In the genomic region with DNA sequence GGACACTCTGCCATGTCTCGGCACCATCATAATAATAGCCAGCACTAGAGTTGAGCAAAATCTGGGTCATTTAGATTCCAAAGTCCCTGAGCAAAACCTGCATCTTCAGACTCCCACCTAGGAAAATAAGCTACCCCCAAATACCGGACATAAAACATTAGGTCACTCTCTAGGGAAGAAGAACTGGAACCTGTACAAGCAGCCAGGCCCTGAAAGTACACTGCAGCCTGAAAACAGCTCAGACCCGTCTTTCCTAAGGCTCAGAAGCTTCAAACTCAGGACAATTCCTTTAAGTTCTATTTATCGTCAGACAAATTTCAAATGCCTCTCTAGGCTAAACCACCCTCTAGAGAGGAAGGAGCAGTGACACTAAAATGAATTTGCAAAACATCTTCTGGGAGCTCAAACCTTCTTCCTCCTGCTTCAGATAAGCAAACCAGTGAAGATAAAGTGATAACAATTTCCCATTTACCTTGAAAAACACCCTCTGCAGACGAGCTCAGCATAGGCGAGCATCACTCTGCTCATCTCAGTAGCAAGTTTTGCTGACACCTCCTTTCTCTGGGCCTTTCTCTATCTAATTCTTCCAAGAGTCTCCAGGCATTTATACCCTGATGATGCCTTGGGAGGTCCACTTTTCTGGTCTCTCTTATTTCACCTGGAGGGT, we compare ENCODE assay signal across 9 cellular contexts. TPM values are rescaled to one million over a fixed set of nuclear protein-coding genes. Genes with fewer than 3 reads are reported as not detected.
DNase-seq lines count a peak whose midpoint lies in the region; ATAC-seq and TF ChIP-seq lines count a peak whose summit lies in the region.
"Had no signal": no experiment of that assay in that cellular context is flagged by ENCODE, and none has a peak within 500 bp of the region (broad histone marks: within the 10 kb centered on the region; RNA-seq: fewer than 3 reads in every experiment).

No MANE protein-coding gene starts in this region.

- peak overlapping the region; percentile 60 for H3K4me3 Mint-ChIP-seq in activated B cell treated with CpG ODN at 0.5 μM for 24 hours
- H3K4me3 Mint-ChIP-seq: natural killer cell had no signal

- H3K4me1 Mint-ChIP-seq in activated B cell treated with CpG ODN at 0.5 μM for 24 hours, result peaks cover 92% of the 10 kb centered on the region

- H3K9me3 Mint-ChIP-seq in activated B cell treated with CpG ODN at 0.5 μM for 24 hours, result no peaks in the 10 kb centered on the region
- H3K9me3 Mint-ChIP-seq: natural killer cell had no signal

- H3K4me3 ChIP-seq in right lobe of liver (no peak overlapping the region), uterus (no peak overlapping the region)

- H3K36me3 ChIP-seq in right lobe of liver, result peaks cover 0 to 4% (median under 1%) of the 10 kb centered on the region in 4 donors
- no peaks in the 10 kb centered on the region for H3K36me3 ChIP-seq in uterus

- TF ChIP-seq POLR2A in right lobe of liver (IDR thresholded peaks at IDR 0.05) (no peak), uterus (IDR thresholded peaks at IDR 0.05) (no peak)

- 60% methylated on average over 5 of the region's 6 CpGs for WGBS in right lobe of liver (ENCODE audit: insufficient coverage, low coverage, low lambda C conversion rate, missing lambda C conversion rate)

- ATAC-seq in Right ventricle myocardium superior (ENCODE audit: poor library complexity) (peak; percentile 23), Right ventricle myocardium inferior (no peak), activated B cell treated with CpG ODN at 0.5 μM for 24 hours (ENCODE audit: low read depth) (no peak), right lobe of liver (peak in 2 of 4 donors; percentile 4 to 7)

- POLR2A ChIA-PET in activated B cell treated with CpG ODN at 0.5 μM for 24 hours (lab: Charles Lee), result interaction anchor here (0.6 to 3.8 kb wide), 21 partner anchors 8 to 110 kb away, joined by 3 to 25 read pairs (median 6); partner anchors contain the start of gene SOX30

- no peak for TF ChIP-seq CTCF in activated B cell treated with CpG ODN at 0.5 μM for 24 hours (IDR thresholded peaks at IDR 0.05)
- TF ChIP-seq CTCF in right lobe of liver (IDR thresholded peaks at IDR 0.05), result no peak
- no peak for TF ChIP-seq CTCF in uterus (IDR thresholded peaks at IDR 0.05)

- no peaks in the 10 kb centered on the region for H3K27me3 ChIP-seq in right lobe of liver
- H3K27me3 ChIP-seq in uterus, result no peaks in the 10 kb centered on the region

- peak overlapping the region; percentile 92 for H3K27ac Mint-ChIP-seq in activated B cell treated with CpG ODN at 0.5 μM for 24 hours
- H3K27ac Mint-ChIP-seq: natural killer cell had no signal

- peaks cover 57% of the 10 kb centered on the region for H3K36me3 Mint-ChIP-seq in activated B cell treated with CpG ODN at 0.5 μM for 24 hours (ENCODE audit: low read depth)
- H3K36me3 Mint-ChIP-seq: natural killer cell had no signal

- H3K9me3 ChIP-seq in right lobe of liver, result no peaks in the 10 kb centered on the region
- no peaks in the 10 kb centered on the region for H3K9me3 ChIP-seq in uterus

- H3K4me1 ChIP-seq in right lobe of liver, result peaks cover 0 to 28% (median 10%) of the 10 kb centered on the region in 4 donors
- peaks cover 0 to 11% of the 10 kb centered on the region in 2 donors for H3K4me1 ChIP-seq in uterus

- DNase-seq in Right ventricle myocardium superior (no peak), Right ventricle myocardium inferior (ENCODE audit: missing footprints) (no peak), activated B cell treated with CpG ODN at 0.5 μM for 24 hours (no peak), right lobe of liver (no peak), uterus (no peak), COLO668 (lab: John Stamatoyannopoulos, UW; ENCODE audit: unreplicated experiment) (no peak), ACHN (no peak)
- no peak for DNase-seq in stimulated activated naive CD4-positive, alpha-beta T cell (lab: John Stamatoyannopoulos, UW)
- DNase-seq: natural killer cell had no signal

- CTCF ChIA-PET in activated B cell treated with CpG ODN at 0.5 μM for 24 hours (lab: Charles Lee), result interaction anchor here (0.6 to 1.4 kb wide), 5 partner anchors 55 to 202 kb away, joined by 3 to 4 read pairs (median 3); partner anchors contain the start of gene LSM11

- in situ Hi-C loops in ACHN (cut with HindIII; ENCODE audit: low pct_ligation_motif_present, low pct_unique_long_range_greater_than_20kb, low sequenced_read_pairs), result no loop called here

- H3K27me3 Mint-ChIP-seq in activated B cell treated with CpG ODN at 0.5 μM for 24 hours, result no peaks in the 10 kb centered on the region

- intact Hi-C loops in Right ventricle myocardium superior (cut with DNase I) (no loop called here), Right ventricle myocardium inferior (cut with DNase I) (no loop called here), activated B cell treated with CpG ODN at 0.5 μM for 24 hours (cut with micrococcal nuclease) (loop anchor here (1.0 to 5.0 kb wide), 9 partner anchors 9 to 202 kb away; partner anchors contain the start of gene LSM11), right lobe of liver (cut with DNase I) (no loop called here), uterus (cut with DNase I; ENCODE audit: low total_unique reads) (no loop called here)

- peak overlapping the region in 2 of 3 donors; percentile 9 to 38 for H3K27ac ChIP-seq in right lobe of liver
- peak overlapping the region; percentile 68 to 73 for H3K27ac ChIP-seq in uterus

RNA-seq across cellular contexts. Expression of gene ADAM19, which starts 34.0 kb away (rescaled TPM):
- total RNA-seq in Right ventricle myocardium superior (8.4 TPM), Right ventricle myocardium inferior (11.3 TPM), activated B cell treated with CpG ODN at 0.5 μM for 24 hours (115 and 136 TPM in 2 replicates), right lobe of liver (1 to 10 TPM; 1.8 to 9.4 (median 4.5) TPM), uterus (10 to 100 TPM in 3 of 4 donors, 1 to 10 TPM in 1; 2.4 to 25.6 (median 15.3) TPM)
